1 cellular context compared by ENCODE assay signal in genomic region chr11:102214623-102215022, GRCh38.
TF ChIP-seq lines count a peak whose summit lies in the region.

No MANE protein-coding gene starts in this region.

TF ChIP-seq in HepG2, 621 proteins besides CTCF, POLR2A, EP300 and RAD21 (continued from another document):
- TF ChIP-seq HMGXB4 (CRISPR knock-in tag; IDR thresholded peaks at IDR 0.05; ENCODE audit: borderline replicate concordance in 1 of 2, low read depth in 1 of 2) = no peak
- no peak for TF ChIP-seq WIZ (CRISPR knock-in tag; IDR thresholded peaks at IDR 0.05)
